Comparison of ENCODE assay signal across 9 cellular contexts in the genomic region with DNA sequence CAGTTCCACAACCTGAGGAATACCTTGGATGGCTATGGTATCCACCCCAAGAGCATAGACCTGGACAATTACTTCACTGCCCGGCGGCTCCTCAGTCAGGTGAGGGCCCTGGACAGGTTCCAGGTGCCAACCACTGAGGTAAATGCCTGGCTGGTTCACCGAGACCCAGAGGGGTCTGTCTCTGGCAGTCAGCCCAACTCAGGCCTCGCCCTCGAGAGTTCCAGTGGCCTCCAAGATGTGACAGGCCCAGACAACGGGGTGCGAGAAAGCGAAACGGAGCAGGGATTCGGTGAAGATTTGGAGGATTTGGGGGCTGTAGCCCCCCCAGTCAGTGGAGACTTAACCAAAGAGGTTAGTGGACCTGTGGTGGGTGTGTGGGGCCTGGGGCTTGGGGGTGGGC. TPM values are rescaled to one million over a fixed set of nuclear protein-coding genes. Genes with fewer than 3 reads are reported as not detected.
A peak's percentile ranks its signal among the peaks of the same experiment; 100 is the strongest.
DNase-seq lines count a peak whose midpoint lies in the region; TF ChIP-seq lines count a peak whose summit lies in the region.
"Had no signal": no experiment of that assay in that cellular context is flagged by ENCODE, and none has a peak within 500 bp of the region (broad histone marks: within the 10 kb centered on the region; RNA-seq: fewer than 3 reads in every experiment).

No MANE protein-coding gene starts in this region.

- peaks cover 89% of the 10 kb centered on the region for H3K4me1 Mint-ChIP-seq in neural crest cell
- peaks cover 66 to 78% (median 73%) of the 10 kb centered on the region in 3 donors for H3K4me1 Mint-ChIP-seq in CD8-positive, alpha-beta memory T cell

- DNase-seq in AG04450 (ENCODE audit: low read depth, low spot score) = no peak
- no peak for DNase-seq in NT2/D1 (ENCODE audit: low read depth, low spot score)
- DNase-seq in ecto neural progenitor cell (ENCODE audit: low spot score) = peak; percentile 46
- DNase-seq in neural crest cell (ENCODE audit: low read depth, low spot score) = no peak
- no peak for DNase-seq in CD8-positive, alpha-beta memory T cell
- no peak for DNase-seq in MG63
- no peak for DNase-seq in dedifferentiated amniotic fluid mesenchymal stem cell (ENCODE audit: extremely low spot score)
- DNase-seq in RPMI8226 = no peak
- DNase-seq: NCI-H510A treated with DMSO at 0.1 percent for 48 hours had no signal

- peak overlapping the region; percentile 27 for H3K9ac ChIP-seq in NT2/D1 (ENCODE audit: insufficient read length, low read depth)

- peak overlapping the region; percentile 44; the same call in 1 of the 2 replicates for H3K4me3 ChIP-seq in AG04450 (ENCODE audit: low read depth, low read length)
- H3K4me3 ChIP-seq in NT2/D1 (ENCODE audit: insufficient read length, low read depth) = no peak overlapping the region
- H3K4me3 ChIP-seq in CD8-positive, alpha-beta memory T cell (ENCODE audit: low read length) = no peak overlapping the region
- no peak overlapping the region for H3K4me3 ChIP-seq in MG63

- no peak overlapping the region for H3K27ac Mint-ChIP-seq in neural crest cell (ENCODE audit: unreplicated experiment)
- H3K27ac Mint-ChIP-seq in CD8-positive, alpha-beta memory T cell = peak overlapping the region in 2 of 8 donors; percentile 21 to 27

- no peaks in the 10 kb centered on the region for H3K9me3 Mint-ChIP-seq in neural crest cell
- H3K9me3 Mint-ChIP-seq in CD8-positive, alpha-beta memory T cell = no peaks in the 10 kb centered on the region

- POLR2A ChIA-PET in AG04450 (lab: Yijun Ruan, JAX) = no interaction called here
- POLR2A ChIA-PET in CD8-positive, alpha-beta memory T cell (lab: Charles Lee) = no interaction called here

- H3K27ac ChIP-seq in AG04450 (ENCODE audit: low read depth, low read length) = peak overlapping the region; percentile 87
- no peak overlapping the region for H3K27ac ChIP-seq in CD8-positive, alpha-beta memory T cell (ENCODE audit: low read depth, low read length)

- H3K4me3 Mint-ChIP-seq in neural crest cell = peak overlapping the region; percentile 86
- H3K4me3 Mint-ChIP-seq in CD8-positive, alpha-beta memory T cell = peak overlapping the region in 1 of 7 donors; percentile 5

- peaks cover 7% of the 10 kb centered on the region for H3K36me3 Mint-ChIP-seq in neural crest cell (ENCODE audit: low read depth)
- peaks cover 4 to 67% (median 14%) of the 10 kb centered on the region in 3 donors for H3K36me3 Mint-ChIP-seq in CD8-positive, alpha-beta memory T cell

- H3K27me3 ChIP-seq in AG04450 (ENCODE audit: control insufficient read depth, insufficient read depth, low read length) (no peaks in the 10 kb centered on the region), NT2/D1 (ENCODE audit: insufficient read depth, insufficient read length) (no peaks in the 10 kb centered on the region), MG63 (no peaks in the 10 kb centered on the region)
- no peaks in the 10 kb centered on the region for H3K27me3 ChIP-seq in CD8-positive, alpha-beta memory T cell (ENCODE audit: insufficient read depth, low read length, poor library complexity, severe bottlenecking)

- no peaks in the 10 kb centered on the region for H3K27me3 Mint-ChIP-seq in neural crest cell (ENCODE audit: low read depth)
- H3K27me3 Mint-ChIP-seq in CD8-positive, alpha-beta memory T cell = peaks cover 0 to 4% of the 10 kb centered on the region in 2 donors

- H3K36me3 ChIP-seq in NT2/D1 (ENCODE audit: insufficient read depth, insufficient read length, low read length) (peaks cover 52% of the 10 kb centered on the region), MG63 (peaks cover 61% of the 10 kb centered on the region)
- H3K36me3 ChIP-seq in CD8-positive, alpha-beta memory T cell (ENCODE audit: insufficient read depth, low read length) = peaks cover 32% of the 10 kb centered on the region

- no peak for TF ChIP-seq CTCF in AG04450 (IDR thresholded peaks at IDR 0.05; ENCODE audit: low read depth, low read length)
- TF ChIP-seq CTCF in neural crest cell (conservative IDR thresholded peaks at IDR 0.05) = no peak

- no peaks in the 10 kb centered on the region; the same call in 1 of the 2 replicates for H3K9me3 ChIP-seq in AG04450 (ENCODE audit: control insufficient read depth, insufficient read depth, low read length)
- H3K9me3 ChIP-seq in NT2/D1 (ENCODE audit: insufficient read depth, low read length) = no peaks in the 10 kb centered on the region
- no peaks in the 10 kb centered on the region for H3K9me3 ChIP-seq in CD8-positive, alpha-beta memory T cell (ENCODE audit: low read length)
- H3K9me3 ChIP-seq in MG63 = no peaks in the 10 kb centered on the region

- CTCF ChIA-PET in AG04450 (lab: Charles Lee) = interaction anchor here (1.5 to 4.6 kb wide), 2 partner anchors 25 to 29 kb away, joined by 5 to 33 read pairs; no protein-coding TSS in a partner anchor
- CTCF ChIA-PET in CD8-positive, alpha-beta memory T cell (lab: Charles Lee) = no interaction called here

- H3K4me1 ChIP-seq in NT2/D1 (ENCODE audit: insufficient read depth, insufficient read length) = peaks cover 35% of the 10 kb centered on the region
- H3K4me1 ChIP-seq in CD8-positive, alpha-beta memory T cell (ENCODE audit: insufficient read depth, low read length) = peaks cover 54% of the 10 kb centered on the region

RNA-seq across cellular contexts. Expression of gene NFE2L1, which starts 3.1 kb away (rescaled TPM):
- polyA plus RNA-seq in AG04450 (2011; rRNA removed) = 237 and 251 TPM in 2 replicates
- polyA minus RNA-seq in AG04450 (2011; rRNA and poly(A)+ RNA removed) = 179 and 186 TPM in 2 replicates
- total RNA-seq in neural crest cell = 121 and 131 TPM in 2 replicates
- 10 to 100 TPM; 94.5 to 98.4 TPM for total RNA-seq in CD8-positive, alpha-beta memory T cell
- 13.1 TPM for polyA plus RNA-seq in CD8-positive, alpha-beta memory T cell
- total RNA-seq in MG63 (2014; rRNA removed; shearing (Covaris generic); ENCODE audit: low replicate concordance) = 33.6 and 47.7 TPM in 2 replicates

RNA-seq across cellular contexts. Expression of gene COPZ2, which starts 13.7 kb away (rescaled TPM):
- 107 and 122 TPM in 2 replicates for polyA plus RNA-seq in AG04450 (2011; rRNA removed)
- polyA minus RNA-seq in AG04450 (2011; rRNA and poly(A)+ RNA removed) = 76.3 and 92.6 TPM in 2 replicates
- 4.0 and 4.1 TPM in 2 replicates for total RNA-seq in neural crest cell
- 1 to 10 TPM; 7.6 to 8.3 TPM for total RNA-seq in CD8-positive, alpha-beta memory T cell
- polyA plus RNA-seq in CD8-positive, alpha-beta memory T cell = 3.3 TPM
- total RNA-seq in MG63 (2014; rRNA removed; shearing (Covaris generic); ENCODE audit: low replicate concordance) = 91.7 and 130 TPM in 2 replicates

RNA-seq across cellular contexts. Expression of gene CBX1, which starts 50.0 kb away (rescaled TPM):
- 57.2 and 68.2 TPM in 2 replicates for polyA plus RNA-seq in AG04450 (2011; rRNA removed)
- 13.7 and 27.0 TPM in 2 replicates for polyA minus RNA-seq in AG04450 (2011; rRNA and poly(A)+ RNA removed)
- total RNA-seq in neural crest cell = 210 and 216 TPM in 2 replicates
- 10 to 100 TPM; 63.1 to 65.1 TPM for total RNA-seq in CD8-positive, alpha-beta memory T cell
- polyA plus RNA-seq in CD8-positive, alpha-beta memory T cell = 21.1 TPM
- 50.7 and 59.1 TPM in 2 replicates for total RNA-seq in MG63 (2014; rRNA removed; shearing (Covaris generic); ENCODE audit: low replicate concordance)

RNA-seq across cellular contexts. Expression of gene SNX11, which starts 56.3 kb away (rescaled TPM):
- polyA plus RNA-seq in AG04450 (2011; rRNA removed) = 16.0 and 17.2 TPM in 2 replicates
- 14.2 and 22.0 TPM in 2 replicates for polyA minus RNA-seq in AG04450 (2011; rRNA and poly(A)+ RNA removed)
- 22.6 and 25.8 TPM in 2 replicates for total RNA-seq in neural crest cell
- 10 to 100 TPM; 43.3 to 45.2 TPM for total RNA-seq in CD8-positive, alpha-beta memory T cell
- 26.5 TPM for polyA plus RNA-seq in CD8-positive, alpha-beta memory T cell
- 19.3 and 19.7 TPM in 2 replicates for total RNA-seq in MG63 (2014; rRNA removed; shearing (Covaris generic); ENCODE audit: low replicate concordance)

Comparison
In these comparisons a context has a peak if more than half of its experiments do, and no peak if none do; other contexts are left out.
1. RNA of gene COPZ2, which starts 13.7 kb away (total RNA-seq): 91.7 to 130 TPM in MG63; 7.6 to 8.3 TPM in CD8-positive, alpha-beta memory T cell and 4.0 to 4.1 TPM in neural crest cell; every median in the first group is over 10 times any median in the second.